In genomic region chr7:111392294-111392693, GRCh38 we compare ENCODE assay signal across 11 cellular contexts.
DNase-seq lines count a peak whose midpoint lies in the region; ATAC-seq and TF ChIP-seq lines count a peak whose summit lies in the region.
"Had no signal": no experiment of that assay in that cellular context is flagged by ENCODE, and none has a peak within 500 bp of the region (broad histone marks: within the 10 kb centered on the region; RNA-seq: fewer than 3 reads in every experiment).

No MANE protein-coding gene starts in this region.

- in situ Hi-C loops in mammary epithelial cell (cut with MboI; ENCODE audit: low sequenced_read_pairs in 2 of 2) = no loop called here

- no peak overlapping the region for H2AFZ ChIP-seq in mammary epithelial cell (ENCODE audit: low read depth, low read length)

- H3K4me2 ChIP-seq in mammary epithelial cell (ENCODE audit: insufficient read depth, low read depth, low read length) = no peak overlapping the region

- no peaks in the 10 kb centered on the region for H3K27me3 ChIP-seq in breast epithelium
- H3K27me3 ChIP-seq in mammary epithelial cell (ENCODE audit: insufficient read depth, low read length) = no peaks in the 10 kb centered on the region
- H3K27me3 ChIP-seq in adipocyte (replicated peaks; ENCODE audit: control insufficient read depth, insufficient read depth, low read length) = no peaks in the 10 kb centered on the region
- H3K27me3 ChIP-seq in left lung = no peaks in the 10 kb centered on the region
- H3K27me3 ChIP-seq in testis = no peaks in the 10 kb centered on the region

- no peaks in the 10 kb centered on the region for H3K79me2 ChIP-seq in mammary epithelial cell (ENCODE audit: insufficient read depth, low read length)

- H3K4me3 ChIP-seq in breast epithelium (no peak overlapping the region), mammary epithelial cell (replicated peaks in 1 of 3; ENCODE audit: insufficient read depth in 1 of 3, low read depth in 2 of 3, low read length in 3 of 3) (no peak overlapping the region), adipocyte (ENCODE audit: low read length) (peak overlapping the region; percentile 62), left lung (no peak overlapping the region), testis (no peak overlapping the region)

- dilution Hi-C loops in mammary epithelial cell (cut with HindIII; ENCODE audit: low sequenced_read_pairs) = no loop called here

- H3K9ac ChIP-seq in mammary epithelial cell (ENCODE audit: insufficient read depth, low read length) (no peak overlapping the region), adipocyte (ENCODE audit: low read length) (peak overlapping the region; percentile 80)

- no peak for DNase-seq in breast epithelium (ENCODE audit: low spot score in 2 of 2)
- no peak for DNase-seq in mammary epithelial cell
- DNase-seq in adipocyte (ENCODE audit: low read depth) = no peak
- no peak for DNase-seq in left lung
- DNase-seq in testis = no peak
- DNase-seq in left colon = no peak
- DNase-seq in HUDEP-2 (lab: John Stamatoyannopoulos, UW; ENCODE audit: unreplicated experiment in 76 of 76) = no peak
- DNase-seq: NCI-H1417 treated with DMSO at 0.1 percent for 48 hours, NCI-H1930 had no signal

- peak overlapping the region; percentile 31 to 33 for H3K27ac ChIP-seq in breast epithelium
- H3K27ac ChIP-seq in mammary epithelial cell (ENCODE audit: insufficient read depth, low read depth, low read length) = no peak overlapping the region
- H3K27ac ChIP-seq in left lung = no peak overlapping the region
- peak overlapping the region; percentile 75 to 83 for H3K27ac ChIP-seq in testis
- H3K27ac ChIP-seq: C4-2B had no signal

- TF ChIP-seq POLR2A in breast epithelium (IDR thresholded peaks at IDR 0.05) = no peak
- TF ChIP-seq POLR2A in testis (IDR thresholded peaks at IDR 0.05) = no peak

- TF ChIP-seq CTCF in breast epithelium (IDR thresholded peaks at IDR 0.05) (no peak), mammary epithelial cell (conservative IDR thresholded peaks at IDR 0.05 in 1 of 2, IDR thresholded peaks at IDR 0.05 in 1 of 2; ENCODE audit: extremely low read depth in 1 of 2, insufficient read depth in 1 of 2, low read depth in 1 of 2, low read length in 2 of 2) (no peak), left lung (IDR thresholded peaks at IDR 0.05) (no peak), testis (IDR thresholded peaks at IDR 0.05) (no peak)

- ATAC-seq in left lung = peak; percentile 93
- ATAC-seq in left colon = no peak
- ATAC-seq in HG02840 (IDR thresholded peaks at IDR 0.05; ENCODE audit: low FRiP score, unreplicated experiment) = no peak

- intact Hi-C loops in breast epithelium (cut with DNase I; ENCODE audit: low total_unique reads) = no loop called here
- intact Hi-C loops in mammary epithelial cell (cut with micrococcal nuclease) = no loop called here
- intact Hi-C loops in left lung (cut with DNase I) = no loop called here
- intact Hi-C loops in testis (cut with DNase I; ENCODE audit: low total_unique reads) = no loop called here
- intact Hi-C loops in left colon (cut with DNase I, micrococcal nuclease) = no loop called here

- no peaks in the 10 kb centered on the region for H3K9me3 ChIP-seq in breast epithelium
- no peaks in the 10 kb centered on the region for H3K9me3 ChIP-seq in mammary epithelial cell (replicated peaks; ENCODE audit: insufficient read depth, low read length)
- H3K9me3 ChIP-seq in adipocyte (ENCODE audit: control insufficient read depth, low read length) = no peaks in the 10 kb centered on the region
- peaks cover 0 to 11% of the 10 kb centered on the region in 2 donors for H3K9me3 ChIP-seq in left lung
- H3K9me3 ChIP-seq in testis = no peaks in the 10 kb centered on the region

- WGBS in mammary epithelial cell (ENCODE audit: low coverage, missing lambda C conversion rate) = 87% methylated on average over 1 of the region's 1 CpG
- 52 to 59% methylated on average over 1 of the region's 1 CpG for WGBS in testis, 2 donors

- no peaks in the 10 kb centered on the region for H4K20me1 ChIP-seq in mammary epithelial cell (ENCODE audit: insufficient read depth, low read length)

- H3K36me3 ChIP-seq in breast epithelium (no peaks in the 10 kb centered on the region), mammary epithelial cell (ENCODE audit: insufficient read depth, low read length) (no peaks in the 10 kb centered on the region), adipocyte (ENCODE audit: control insufficient read depth, insufficient read depth, low read length, severe bottlenecking) (no peaks in the 10 kb centered on the region), left lung (no peaks in the 10 kb centered on the region), testis (ENCODE audit: low read depth, missing control alignments) (no peaks in the 10 kb centered on the region)

- CTCF ChIA-PET in mammary epithelial cell (lab: Charles Lee; ENCODE audit: low non-redundant PET) = no interaction called here

- H3K4me1 ChIP-seq in breast epithelium (no peaks in the 10 kb centered on the region), mammary epithelial cell (ENCODE audit: insufficient read depth, low read length) (peaks cover 7% of the 10 kb centered on the region), adipocyte (ENCODE audit: control insufficient read depth, insufficient read depth, low read length) (peaks cover 19% of the 10 kb centered on the region), left lung (no peaks in the 10 kb centered on the region), testis (peaks cover 29% of the 10 kb centered on the region)

- BruUV-seq in mammary epithelial cell (replicated peaks; lab: Mats Ljungman, UMichigan) = no TSS peak

Comparison
In these comparisons a context has a peak if more than half of its experiments do, and no peak if none do; other contexts are left out.
1. H3K27ac ChIP-seq: peak in breast epithelium (2 of 2) and testis (2 of 2); none in mammary epithelial cell (single experiment) and left lung (0 of 2).